In the genomic region with DNA sequence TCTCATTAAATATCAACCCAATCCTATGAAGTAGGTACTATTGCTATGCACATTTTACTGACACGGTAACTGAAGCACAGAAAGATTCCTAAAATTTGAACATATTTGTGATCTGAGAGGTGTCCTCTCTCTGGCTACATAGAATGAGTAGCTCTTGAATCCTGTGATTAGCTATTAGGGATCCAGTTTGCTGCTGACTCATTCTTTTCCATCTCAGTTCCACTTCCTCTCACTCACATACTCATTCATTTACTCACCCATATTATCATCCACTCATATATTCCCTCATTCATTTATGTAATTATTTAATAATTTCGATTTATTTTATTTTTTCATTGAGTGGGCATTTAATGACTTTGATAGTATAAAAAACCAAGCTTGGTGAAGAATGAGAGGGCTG, we compare ENCODE assay signal across 24 cellular contexts. TPM values are rescaled to one million over a fixed set of nuclear protein-coding genes. Genes with fewer than 3 reads are reported as not detected.
DNase-seq lines count a peak whose midpoint lies in the region; ATAC-seq, FAIRE-seq and TF ChIP-seq lines count a peak whose summit lies in the region.
"Had no signal": no experiment of that assay in that cellular context is flagged by ENCODE, and none has a peak within 500 bp of the region (broad histone marks: within the 10 kb centered on the region; RNA-seq: fewer than 3 reads in every experiment).

No MANE protein-coding gene starts in this region.

- intact Hi-C loops in right lobe of liver (cut with DNase I) = no loop called here

- H3K4me3 Mint-ChIP-seq in astrocyte (ENCODE audit: unreplicated experiment) = no peak overlapping the region
- H3K4me3 Mint-ChIP-seq: activated CD4-positive, alpha-beta memory T cell treated with anti-CD3 and anti-CD28 coated beads, Interleukin-2, amount 10 ng/mL, durations not matched to agents 7 days and 5 days; immature natural killer cell had no signal

- H3K27ac Mint-ChIP-seq in astrocyte (ENCODE audit: unreplicated experiment) = no peak overlapping the region
- H3K27ac Mint-ChIP-seq: activated CD4-positive, alpha-beta memory T cell treated with anti-CD3 and anti-CD28 coated beads, Interleukin-2, amount 10 ng/mL, durations not matched to agents 7 days and 5 days; immature natural killer cell had no signal

- H3K27me3 ChIP-seq in astrocyte (ENCODE audit: insufficient read depth, low read length) = no peaks in the 10 kb centered on the region
- H3K27me3 ChIP-seq in foreskin keratinocyte = no peaks in the 10 kb centered on the region
- no peaks in the 10 kb centered on the region for H3K27me3 ChIP-seq in right lobe of liver
- H3K27me3 ChIP-seq: MG63, neutrophil, sigmoid colon had no signal

- H3K9me3 Mint-ChIP-seq in astrocyte (ENCODE audit: unreplicated experiment) = peaks cover 3% of the 10 kb centered on the region
- H3K9me3 Mint-ChIP-seq: activated CD4-positive, alpha-beta memory T cell treated with anti-CD3 and anti-CD28 coated beads, Interleukin-2, amount 10 ng/mL, durations not matched to agents 7 days and 5 days had no signal

- H3K9me3 ChIP-seq in astrocyte (ENCODE audit: insufficient read depth, low read depth, low read length) (no peaks in the 10 kb centered on the region), right lobe of liver (no peaks in the 10 kb centered on the region)
- H3K9me3 ChIP-seq: HAP-1, MG63, neutrophil, sigmoid colon had no signal

- no peak for TF ChIP-seq POLR2A in right lobe of liver (IDR thresholded peaks at IDR 0.05)

- DNase-seq in AG10803 (ENCODE audit: low read depth) (peak; percentile 39), HS-5 (ENCODE audit: low read depth) (peak; percentile 64), astrocyte (ENCODE audit: low read depth) (peak; percentile 60), foreskin keratinocyte (peak; percentile 42 to 79), NCI-H2171 treated with DMSO at 0.1 percent for 48 hours (lab: John Stamatoyannopoulos, UW) (no peak), NCI-H774 (lab: John Stamatoyannopoulos, UW) (no peak), HT-29 (ENCODE audit: low spot score) (no peak), right lobe of liver (no peak)
- DNase-seq: ACHN; activated CD4-positive, alpha-beta memory T cell treated with anti-CD3 and anti-CD28 coated beads, Interleukin-2, amount 10 ng/mL, durations not matched to agents 7 days and 5 days; activated T-cell treated with anti-CD3 and anti-CD28 coated beads, Interleukin-2, amount 50 U/mL, for 48 hours; head of caudate nucleus; immature natural killer cell; MG63; NCI-H2081 treated with DMSO at 0.1 percent for 48 hours; NCI-H69; RPMI8226; sigmoid colon; stimulated activated CD4-positive, alpha-beta T cell treated with anti-CD3 and anti-CD28 coated beads, Interleukin-2, amount 100 ng/mL, for 24 hours had no signal

- no peak overlapping the region for H3K4me2 ChIP-seq in astrocyte (ENCODE audit: low read length)

- H3K27me3 Mint-ChIP-seq in astrocyte (ENCODE audit: low read depth, unreplicated experiment) = no peaks in the 10 kb centered on the region
- H3K27me3 Mint-ChIP-seq: activated CD4-positive, alpha-beta memory T cell treated with anti-CD3 and anti-CD28 coated beads, Interleukin-2, amount 10 ng/mL, durations not matched to agents 7 days and 5 days had no signal

- H3K4me1 ChIP-seq in astrocyte (ENCODE audit: insufficient read depth, low read length) (peaks cover 4% of the 10 kb centered on the region), foreskin keratinocyte (peaks cover 12% of the 10 kb centered on the region), right lobe of liver (no peaks in the 10 kb centered on the region)
- H3K4me1 ChIP-seq: HAP-1, sigmoid colon had no signal

- H3K27ac ChIP-seq in astrocyte (ENCODE audit: low read depth, low read length) (peak overlapping the region; percentile 40), foreskin keratinocyte (peak overlapping the region; percentile 15), right lobe of liver (no peak overlapping the region)
- H3K27ac ChIP-seq: neutrophil, sigmoid colon had no signal

- H3K79me2 ChIP-seq in astrocyte (ENCODE audit: insufficient read depth, low read length) = no peaks in the 10 kb centered on the region

- ATAC-seq in foreskin keratinocyte (peak; percentile 99), right lobe of liver (no peak)

- TF ChIP-seq CTCF in AG10803 (conservative IDR thresholded peaks at IDR 0.05; ENCODE audit: low read length) = no peak
- no peak for TF ChIP-seq CTCF in astrocyte (IDR thresholded peaks at IDR 0.05; ENCODE audit: insufficient read depth, low read depth, low read length)
- TF ChIP-seq CTCF in foreskin keratinocyte (conservative IDR thresholded peaks at IDR 0.05) = no peak
- TF ChIP-seq CTCF in right lobe of liver (IDR thresholded peaks at IDR 0.05) = no peak

- no peaks in the 10 kb centered on the region for H4K20me1 ChIP-seq in astrocyte (ENCODE audit: insufficient read depth, low read length)

- peak; percentile 73 for FAIRE-seq in astrocyte (lab: Jason Lieb, UNC)
- FAIRE-seq: GM12892 had no signal

- no peaks in the 10 kb centered on the region for H3K36me3 Mint-ChIP-seq in astrocyte (ENCODE audit: low read depth, unreplicated experiment)
- H3K36me3 Mint-ChIP-seq: immature natural killer cell had no signal

- peaks cover 9% of the 10 kb centered on the region for H3K4me1 Mint-ChIP-seq in astrocyte (ENCODE audit: low read depth, unreplicated experiment)
- H3K4me1 Mint-ChIP-seq: activated CD4-positive, alpha-beta memory T cell treated with anti-CD3 and anti-CD28 coated beads, Interleukin-2, amount 10 ng/mL, durations not matched to agents 7 days and 5 days; immature natural killer cell had no signal

- no peak overlapping the region for H2AFZ ChIP-seq in astrocyte (ENCODE audit: low read depth, low read length)

- 43% methylated on average over 2 of the region's 2 CpGs for WGBS in right lobe of liver (ENCODE audit: insufficient coverage, low coverage, low lambda C conversion rate, missing lambda C conversion rate)

- no peak overlapping the region for H3K4me3 ChIP-seq in AG10803 (ENCODE audit: low read length)
- no peak overlapping the region for H3K4me3 ChIP-seq in astrocyte (ENCODE audit: insufficient read depth, low read depth, low read length)
- H3K4me3 ChIP-seq in right lobe of liver = no peak overlapping the region
- H3K4me3 ChIP-seq: HAP-1, MG63, sigmoid colon had no signal

- H3K9ac ChIP-seq in astrocyte (ENCODE audit: low read length) = no peak overlapping the region

- no peaks in the 10 kb centered on the region for H3K36me3 ChIP-seq in astrocyte (ENCODE audit: insufficient read depth, low read length)
- H3K36me3 ChIP-seq in right lobe of liver = no peaks in the 10 kb centered on the region
- H3K36me3 ChIP-seq: HAP-1, MG63, neutrophil, sigmoid colon had no signal

RNA-seq across cellular contexts. Expression of gene OR5B17, which starts 42.7 kb away (rescaled TPM):
- total RNA-seq in astrocyte = not detected in 2 replicates
- total RNA-seq in foreskin keratinocyte = not detected in 2 replicates
- not detected in 2 replicates for polyA plus RNA-seq in foreskin keratinocyte
- total RNA-seq in HT-29 (2014; rRNA removed; shearing (Covaris generic)) = not detected in 2 replicates
- total RNA-seq in right lobe of liver = not detected
- total RNA-seq: activated CD4-positive, alpha-beta memory T cell treated with anti-CD3 and anti-CD28 coated beads, Interleukin-2, amount 10 ng/mL, durations not matched to agents 7 days and 5 days; G401; sigmoid colon; subcutaneous adipose tissue had no signal
- polyA plus RNA-seq: immature natural killer cell, sigmoid colon had no signal

RNA-seq across cellular contexts. Expression of gene OR10W1, which starts 48.1 kb away (rescaled TPM):
- not detected in 2 replicates for total RNA-seq in astrocyte
- not detected in 2 replicates for total RNA-seq in foreskin keratinocyte
- polyA plus RNA-seq in foreskin keratinocyte = not detected in 2 replicates
- total RNA-seq in HT-29 (2014; rRNA removed; shearing (Covaris generic)) = not detected in 2 replicates
- not detected for total RNA-seq in right lobe of liver
- total RNA-seq: activated CD4-positive, alpha-beta memory T cell treated with anti-CD3 and anti-CD28 coated beads, Interleukin-2, amount 10 ng/mL, durations not matched to agents 7 days and 5 days; G401; sigmoid colon; subcutaneous adipose tissue had no signal
- polyA plus RNA-seq: immature natural killer cell, sigmoid colon had no signal

Comparison
In these comparisons a context has a peak if more than half of its experiments do, and no peak if none do; other contexts are left out.
1. DNase-seq: peak in AG10803 (single experiment), HS-5 (single experiment), astrocyte (single experiment) and foreskin keratinocyte (2 of 2); none in NCI-H2171 treated with DMSO at 0.1 percent for 48 hours (single experiment), NCI-H774 (single experiment), HT-29 (single experiment) and right lobe of liver (0 of 3).
2. H3K27ac ChIP-seq: peak in astrocyte (single experiment) and foreskin keratinocyte (single experiment); none in right lobe of liver (0 of 3).